In the genomic region with DNA sequence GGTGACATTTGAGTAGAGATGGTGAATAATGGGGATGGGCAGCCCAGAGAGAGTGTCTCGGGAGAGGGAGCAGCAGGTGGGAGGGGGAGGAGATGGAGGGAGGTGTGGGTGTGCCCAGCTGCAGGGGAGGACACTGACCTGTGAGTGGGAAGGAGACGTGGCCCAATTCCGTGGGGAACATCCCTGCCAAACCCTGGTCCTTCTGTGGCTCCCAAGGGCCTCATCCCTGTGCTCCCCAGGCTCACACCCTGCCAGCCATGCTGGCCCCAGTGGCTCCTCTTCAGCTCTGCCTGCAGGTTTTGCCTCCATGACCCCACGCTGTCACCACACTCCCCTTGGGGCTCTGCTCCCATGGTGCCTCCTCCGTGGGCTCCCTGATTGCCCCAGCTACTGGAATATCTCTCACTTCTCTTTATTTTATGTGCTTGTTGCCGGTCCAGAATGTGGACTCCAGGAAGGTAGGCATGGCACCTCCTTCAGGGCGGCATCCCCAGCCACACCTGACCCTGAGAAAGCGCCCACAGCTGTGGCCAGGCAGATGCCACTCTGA, we compare ENCODE assay signal across 24 cellular contexts. TPM values are rescaled to one million over a fixed set of nuclear protein-coding genes. Genes with fewer than 3 reads are reported as not detected.
A peak's percentile ranks its signal among the peaks of the same experiment; 100 is the strongest.
DNase-seq lines count a peak whose midpoint lies in the region; ATAC-seq, FAIRE-seq and TF ChIP-seq lines count a peak whose summit lies in the region.
"Had no signal": no experiment of that assay in that cellular context is flagged by ENCODE, and none has a peak within 500 bp of the region (broad histone marks: within the 10 kb centered on the region; RNA-seq: fewer than 3 reads in every experiment).

No MANE protein-coding gene starts in this region.

- TF ChIP-seq CTCF in H1 (IDR thresholded peaks at IDR 0.05; ENCODE audit: control extremely low read depth in 1 of 3, insufficient read depth in 1 of 3, low read depth in 1 of 3, low read length in 3 of 3) (no peak), sigmoid colon (IDR thresholded peaks at IDR 0.05) (no peak), upper lobe of right lung (IDR thresholded peaks at IDR 0.05) (no peak), PC-9 (conservative IDR thresholded peaks at IDR 0.05) (no peak)

- H3F3A ChIP-seq in PC-9 (ENCODE audit: insufficient read depth, low read depth): peaks cover 13% of the 10 kb centered on the region; the same call in 1 of the 2 replicates

- no peak overlapping the region for H3K14ac ChIP-seq in H1 (ENCODE audit: insufficient read length)

- no peaks in the 10 kb centered on the region for H3K9me2 ChIP-seq in PC-9 (ENCODE audit: insufficient read depth)

- H2BK15ac ChIP-seq in H1 (ENCODE audit: low read length): 0 out of 2 replicates have a peak overlapping the region, but pooled peaks have one; percentile 92

- ATAC-seq in upper lobe of right lung (no peak), HG02759 (IDR thresholded peaks at IDR 0.05; ENCODE audit: unreplicated experiment) (no peak)
- ATAC-seq: CD8-positive, alpha-beta T cell; GM12878; GM23338 had no signal

- intact Hi-C loops in sigmoid colon (cut with DNase I): no loop called here
- intact Hi-C loops in upper lobe of right lung (cut with DNase I): no loop called here
- intact Hi-C loops in PC-9 (cut with micrococcal nuclease; ENCODE audit: unreplicated experiment): no loop called here

- no peak for FAIRE-seq in H1 (lab: Jason Lieb, UNC)
- FAIRE-seq: GM12878, GM19239, H54 had no signal

- no TSS peak for BruUV-seq in PC-9 (replicated peaks; lab: Mats Ljungman, UMichigan)

- 93% methylated on average over 8 of the region's 8 CpGs; no CpG with 5 or more reads in 1 of the 2 experiments for WGBS in H1 (ENCODE audit: extremely low coverage in 1 of 2, insufficient coverage in 1 of 2, insufficient read length in 1 of 2, insufficient replicate concordance in 2 of 2, low coverage in 1 of 2, low lambda C conversion rate in 2 of 2, missing lambda C conversion rate in 1 of 2), 2 experiments
- 50 to 71% methylated on average over 8 of the region's 8 CpGs for WGBS in sigmoid colon, 2 donors

- H3K4me1 Mint-ChIP-seq in immature natural killer cell: no peaks in the 10 kb centered on the region
- H3K4me1 Mint-ChIP-seq: CD4-positive, CD25-positive, alpha-beta regulatory T cell had no signal

- no peak overlapping the region for H3K4ac ChIP-seq in H1 (replicated peaks; ENCODE audit: insufficient read length, low read depth, low read length)

- POLR2A ChIA-PET in H1 (lab: Charles Lee; ENCODE audit: partially characterized antibody) (no interaction called here), PC-9 (lab: Charles Lee; ENCODE audit: unreplicated experiment) (no interaction called here)

- H3K4me2 ChIP-seq in H1 (ENCODE audit: insufficient read depth in 1 of 2, low read depth in 2 of 2, low read length in 2 of 2): no peak overlapping the region
- no peak overlapping the region for H3K4me2 ChIP-seq in PC-9
- H3K4me2 ChIP-seq: GM23338 had no signal

- no peak overlapping the region for H3K23ac ChIP-seq in H1 (ENCODE audit: insufficient read length)

- H3K27ac Mint-ChIP-seq in immature natural killer cell: peak overlapping the region in 1 of 6 donors; percentile 35
- H3K27ac Mint-ChIP-seq: CD8-positive, alpha-beta T cell; HFFc6 had no signal

- H3K9me3 ChIP-seq in H1 (ENCODE audit: insufficient read depth in 2 of 2, low read depth in 1 of 2, low read length in 1 of 2): no peaks in the 10 kb centered on the region
- no peaks in the 10 kb centered on the region for H3K9me3 ChIP-seq in sigmoid colon
- H3K9me3 ChIP-seq in upper lobe of right lung: no peaks in the 10 kb centered on the region
- H3K9me3 ChIP-seq in PC-9 (ENCODE audit: insufficient read depth, low read depth): no peaks in the 10 kb centered on the region
- H3K9me3 ChIP-seq: Caco-2, HAP-1 had no signal

- no peaks in the 10 kb centered on the region for H4K20me1 ChIP-seq in H1 (replicated peaks in 1 of 2; ENCODE audit: control insufficient read depth in 1 of 2, insufficient read depth in 2 of 2, low read length in 2 of 2)
- H4K20me1 ChIP-seq in PC-9 (ENCODE audit: insufficient read depth): no peaks in the 10 kb centered on the region

- no peak for DNase-seq in H1 (ENCODE audit: low read depth in 1 of 2, low spot score in 2 of 2)
- peak; percentile 72 for DNase-seq in mesenteric fat pad (ENCODE audit: low spot score)
- peak; percentile 62 for DNase-seq in sigmoid colon
- peak; percentile 41 for DNase-seq in upper lobe of right lung
- no peak for DNase-seq in PC-9
- DNase-seq in immature natural killer cell: no peak
- DNase-seq: C1 segment of cervical spinal cord; Caco-2; CD4-positive, CD25-positive, alpha-beta regulatory T cell; CD8-positive, alpha-beta T cell; DMS 273 treated with DMSO at 0.1 percent for 48 hours; DMS79; EL; GDM1; HFFc6 had no signal

- no peak overlapping the region for H2BK120ac ChIP-seq in H1 (replicated peaks; ENCODE audit: low read depth, low read length)

- no peak for TF ChIP-seq EP300 in H1 (IDR thresholded peaks at IDR 0.05; ENCODE audit: borderline replicate concordance in 1 of 2, low read depth in 2 of 2, low read length in 2 of 2)
- no peak for TF ChIP-seq EP300 in sigmoid colon (IDR thresholded peaks at IDR 0.05)

- H3K79me1 ChIP-seq in H1 (ENCODE audit: low read depth, low read length): no peaks in the 10 kb centered on the region

- H3K36me3 Mint-ChIP-seq in immature natural killer cell: no peaks in the 10 kb centered on the region
- H3K36me3 Mint-ChIP-seq: CD4-positive, CD25-positive, alpha-beta regulatory T cell; CD8-positive, alpha-beta T cell had no signal

- 0 out of 2 replicates have a peak overlapping the region, but pooled peaks have one; percentile 19 for H3K18ac ChIP-seq in H1 (ENCODE audit: extremely low read depth, low read length)

- 0 out of 2 replicates have a peak overlapping the region, but pooled peaks have one; percentile 53 for H2AK5ac ChIP-seq in H1 (ENCODE audit: low read depth, low read length)

- H3K23me2 ChIP-seq in H1 (ENCODE audit: low read depth, low read length): no peaks in the 10 kb centered on the region

- no peaks in the 10 kb centered on the region for H3K9me3 Mint-ChIP-seq in immature natural killer cell
- H3K9me3 Mint-ChIP-seq: CD8-positive, alpha-beta T cell; GM23338; HFFc6 had no signal

- no peak overlapping the region for H3K9ac ChIP-seq in H1 (replicated peaks in 1 of 4; ENCODE audit: extremely low read depth in 1 of 4, low read depth in 3 of 4, low read length in 3 of 4)

- H3K27me3 ChIP-seq in H1 (replicated peaks in 1 of 4; ENCODE audit: control insufficient read depth in 3 of 4, extremely low read depth in 1 of 4, insufficient read depth in 3 of 4, low read length in 3 of 4): 0 out of 7 replicates have a peak, but pooled peaks cover 0 to 1% (median 0%) of the 10 kb centered on the region in 4 experiments
- H3K27me3 ChIP-seq in sigmoid colon: no peaks in the 10 kb centered on the region
- H3K27me3 ChIP-seq in upper lobe of right lung: peaks cover 4% of the 10 kb centered on the region
- no peaks in the 10 kb centered on the region; the same call in 1 of the 2 replicates for H3K27me3 ChIP-seq in PC-9 (ENCODE audit: insufficient read depth, low read depth)

- no peak overlapping the region for H4K91ac ChIP-seq in H1 (replicated peaks; ENCODE audit: insufficient read length, low read length)

- H3K79me2 ChIP-seq in H1 (ENCODE audit: control insufficient read depth in 1 of 2, insufficient read depth in 2 of 2, low read length in 2 of 2) (no peaks in the 10 kb centered on the region), PC-9 (ENCODE audit: low read depth) (no peaks in the 10 kb centered on the region)

- 0 out of 2 replicates have a peak overlapping the region, but pooled peaks have one; percentile 32 for H2BK20ac ChIP-seq in H1 (ENCODE audit: low read length)

- no peak overlapping the region for H4K8ac ChIP-seq in H1 (ENCODE audit: extremely low read depth, insufficient read depth, low read length)

- no peak overlapping the region for H3K4me3 Mint-ChIP-seq in immature natural killer cell
- H3K4me3 Mint-ChIP-seq: CD4-positive, CD25-positive, alpha-beta regulatory T cell; CD8-positive, alpha-beta T cell; GM23338; HFFc6 had no signal

- H3K36me3 ChIP-seq in H1 (ENCODE audit: control insufficient read depth in 2 of 4, insufficient read depth in 4 of 4, low read length in 3 of 4) (no peaks in the 10 kb centered on the region), sigmoid colon (no peaks in the 10 kb centered on the region), upper lobe of right lung (no peaks in the 10 kb centered on the region), PC-9 (ENCODE audit: low read depth) (no peaks in the 10 kb centered on the region)
- H3K36me3 ChIP-seq: HAP-1 had no signal

- H2BK5ac ChIP-seq in H1 (ENCODE audit: low read depth, low read length): no peak overlapping the region

- H3K56ac ChIP-seq in H1 (replicated peaks; ENCODE audit: insufficient read length, low read depth, low read length): no peak overlapping the region

- CTCF ChIA-PET in H1 (lab: Charles Lee; ENCODE audit: partially characterized antibody) (interaction anchor here (1.0 kb wide), 1 partner anchor 38 kb away, joined by 3 read pairs; no protein-coding TSS in a partner anchor), PC-9 (lab: Charles Lee) (no interaction called here)

- no peak for TF ChIP-seq RAD21 in H1 (IDR thresholded peaks at IDR 0.05 in 1 of 2, conservative IDR thresholded peaks at IDR 0.05 in 1 of 2; ENCODE audit: low read depth in 2 of 2, low read length in 2 of 2)

- no peak for TF ChIP-seq POLR2A in H1 (IDR thresholded peaks at IDR 0.05; ENCODE audit: control extremely low read depth in 1 of 2, low read depth in 2 of 2, low read length in 2 of 2)
- no peak for TF ChIP-seq POLR2A in sigmoid colon (IDR thresholded peaks at IDR 0.05)

- no peak overlapping the region for H3K4me3 ChIP-seq in H1 (ENCODE audit: extremely low read depth in 1 of 4, insufficient read depth in 2 of 4, low read depth in 3 of 4, low read length in 4 of 4)
- H3K4me3 ChIP-seq in sigmoid colon: no peak overlapping the region
- no peak overlapping the region for H3K4me3 ChIP-seq in upper lobe of right lung
- H3K4me3 ChIP-seq in PC-9: no peak overlapping the region
- H3K4me3 ChIP-seq: GM12878, GM23338, HAP-1 had no signal

- H3K27ac ChIP-seq in H1 (ENCODE audit: low read depth, low read length) (no peak overlapping the region), sigmoid colon (no peak overlapping the region), upper lobe of right lung (no peak overlapping the region), PC-9 (no peak overlapping the region)

- no peak overlapping the region for H4K5ac ChIP-seq in H1 (ENCODE audit: insufficient read length, low read depth, low read length)

- H2BK12ac ChIP-seq in H1 (ENCODE audit: low read depth, low read length): 0 out of 2 replicates have a peak overlapping the region, but pooled peaks have one; percentile 60

- H3K4me1 ChIP-seq in H1 (replicated peaks in 1 of 4; ENCODE audit: control insufficient read depth in 3 of 4, insufficient read depth in 4 of 4, low read length in 3 of 4) (peaks cover 0 to 15% (median 0%) of the 10 kb centered on the region in 4 experiments; a peak in 2 of 7 replicates), sigmoid colon (peaks cover 0 to 10% (median 3%) of the 10 kb centered on the region in 4 donors), upper lobe of right lung (no peaks in the 10 kb centered on the region), PC-9 (replicated peaks; ENCODE audit: insufficient read depth) (peaks cover 14% of the 10 kb centered on the region)
- H3K4me1 ChIP-seq: Caco-2, HAP-1 had no signal

- H2AFZ ChIP-seq in H1 (ENCODE audit: low read length) (no peak overlapping the region), PC-9 (no peak overlapping the region)

- H3K27me3 Mint-ChIP-seq in immature natural killer cell (ENCODE audit: low read depth in 3 of 3): peaks cover 2 to 9% (median 4%) of the 10 kb centered on the region in 3 donors

RNA-seq across cellular contexts. Expression of a gene that starts 7.0 kb away (rescaled TPM):
- not detected in 2 replicates for total RNA-seq in H1 (2021; fragmentation: NEBNext Ultra II Directional; extraction: Animal tissue kit (Norgen Biotek cat#: 25700))
- polyA plus RNA-seq in H1 (2011; rRNA removed): 0.09 and 0.17 TPM in 2 replicates
- 0.12 TPM for polyA plus RNA-seq in H1 (2011; cell fraction: cytosol; rRNA removed)
- 0.68 TPM for polyA plus RNA-seq in H1 (2011; cell fraction: nucleus; rRNA removed)
- not detected in 4 replicates for polyA plus RNA-seq in H1 (2012, experiment 1 of 2)
- polyA plus RNA-seq in H1 (2012, experiment 2 of 2): not detected
- polyA plus RNA-seq in H1 (2013, experiment 1 of 2): 0.22 TPM
- polyA plus RNA-seq in H1 (2013, experiment 2 of 2): 0.37 TPM
- 0.69 TPM in 1 of 2 replicates, not detected in the other for polyA minus RNA-seq in H1 (2011; rRNA and poly(A)+ RNA removed)
- polyA minus RNA-seq in H1 (2011; cell fraction: cytosol; rRNA and poly(A)+ RNA removed): not detected
- not detected for polyA minus RNA-seq in H1 (2011; cell fraction: nucleus; rRNA and poly(A)+ RNA removed)
- total RNA-seq in mesenteric fat pad: not detected
- total RNA-seq in sigmoid colon: not detected
- not detected for polyA plus RNA-seq in sigmoid colon
- not detected for total RNA-seq in upper lobe of right lung
- total RNA-seq in PC-9 (2021): not detected in 2 replicates
- polyA plus RNA-seq in immature natural killer cell: not detected
- total RNA-seq: A172; A673; Caco-2; CD4-positive, CD25-positive, alpha-beta regulatory T cell; CD8-positive, alpha-beta T cell; GM12878; HFFc6 had no signal
- polyA plus RNA-seq: BJ; CD4-positive, CD25-positive, alpha-beta regulatory T cell; GM23338 had no signal

RNA-seq across cellular contexts. Expression of a gene that starts 44.5 kb away (rescaled TPM):
- total RNA-seq in H1 (2021; fragmentation: NEBNext Ultra II Directional; extraction: Animal tissue kit (Norgen Biotek cat#: 25700)): 17.4 and 19.5 TPM in 2 replicates
- polyA plus RNA-seq in H1 (2011; rRNA removed): 15.7 and 27.1 TPM in 2 replicates
- polyA plus RNA-seq in H1 (2011; cell fraction: cytosol; rRNA removed): 18.4 TPM
- polyA plus RNA-seq in H1 (2011; cell fraction: nucleus; rRNA removed): 25.2 TPM
- 9.7 to 11.7 TPM (median 11.4 TPM) in 4 replicates for polyA plus RNA-seq in H1 (2012, experiment 1 of 2)
- 12.0 TPM for polyA plus RNA-seq in H1 (2012, experiment 2 of 2)
- 7.1 TPM for polyA plus RNA-seq in H1 (2013, experiment 1 of 2)
- polyA plus RNA-seq in H1 (2013, experiment 2 of 2): 6.9 TPM
- 5.5 and 8.5 TPM in 2 replicates for polyA minus RNA-seq in H1 (2011; rRNA and poly(A)+ RNA removed)
- polyA minus RNA-seq in H1 (2011; cell fraction: cytosol; rRNA and poly(A)+ RNA removed): 10.0 TPM
- 19.5 TPM for polyA minus RNA-seq in H1 (2011; cell fraction: nucleus; rRNA and poly(A)+ RNA removed)
- total RNA-seq in mesenteric fat pad: 53.8 TPM
- total RNA-seq in sigmoid colon: 10 to 100 TPM; 21.9 to 50.2 (median 35.2) TPM
- polyA plus RNA-seq in sigmoid colon: 1 to 10 TPM in 2 of 3 donors, under 1 TPM in 1; 0.69 to 5.4 (median 4.2) TPM
- total RNA-seq in upper lobe of right lung: 44.6 TPM
- total RNA-seq in PC-9 (2021): 0.65 and 0.70 TPM in 2 replicates
- not detected for polyA plus RNA-seq in immature natural killer cell
- total RNA-seq: CD4-positive, CD25-positive, alpha-beta regulatory T cell had no signal
- polyA plus RNA-seq: CD4-positive, CD25-positive, alpha-beta regulatory T cell; GM12878 had no signal

Comparison
In these comparisons a context has a peak if more than half of its experiments do, and no peak if none do; other contexts are left out.
1. DNase-seq: peak in mesenteric fat pad (single experiment), sigmoid colon (single experiment) and upper lobe of right lung (single experiment); none in H1 (0 of 2), PC-9 (0 of 2) and immature natural killer cell (0 of 3).
2. RNA of a gene that starts 44.5 kb away (total RNA-seq): 53.8 TPM in mesenteric fat pad (single experiment), 44.6 TPM in upper lobe of right lung (single experiment), 21.9 to 50.2 TPM in sigmoid colon and 17.4 to 19.5 TPM in H1; 0.65 to 0.70 TPM in PC-9; every median in the first group is over 10 times any median in the second.